Comparison of ENCODE assay signal across 8 cellular contexts in the genomic region with DNA sequence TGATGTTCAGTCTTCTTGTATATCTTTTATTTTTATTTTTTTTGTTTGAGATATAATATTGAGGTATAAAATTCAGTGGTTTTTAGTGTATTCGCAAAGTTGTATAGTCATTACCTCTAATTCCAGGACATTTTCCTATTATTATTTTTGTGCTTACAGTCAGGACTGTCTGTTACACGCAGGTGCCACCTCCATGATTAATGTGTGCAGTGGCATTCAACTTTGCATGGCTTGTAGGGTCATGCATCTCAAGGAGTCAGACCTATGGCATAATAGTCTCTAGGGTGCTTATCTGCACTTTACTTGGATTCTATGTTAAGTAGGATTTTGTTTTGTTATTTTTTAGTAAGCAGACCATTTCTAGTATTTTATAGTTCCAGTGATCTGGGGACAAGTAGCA. TPM values are rescaled to one million over a fixed set of nuclear protein-coding genes. Genes with fewer than 3 reads are reported as not detected.
DNase-seq lines count a peak whose midpoint lies in the region; ATAC-seq and TF ChIP-seq lines count a peak whose summit lies in the region.

No MANE protein-coding gene starts in this region.

- no peak overlapping the region for H2BK120ac ChIP-seq in mesendoderm (ENCODE audit: low read depth, low read length)

- no peak overlapping the region for H2AK5ac ChIP-seq in mesendoderm (ENCODE audit: low read length)

- H3K79me2 ChIP-seq in mesendoderm (ENCODE audit: control insufficient read depth, insufficient read depth, low read length) = peaks cover 9% of the 10 kb centered on the region

- in situ Hi-C loops in brain microvascular endothelial cell (cut with HindIII; ENCODE audit: low pct_ligation_motif_present, low sequenced_read_pairs) = no loop called here

- H3K27ac ChIP-seq in right atrium auricular region (peak overlapping the region in 1 of 2 donors; percentile 93), brain microvascular endothelial cell (no peak overlapping the region), mesendoderm (ENCODE audit: low read depth, low read length) (no peak overlapping the region), aorta (ENCODE audit: low read depth in 1 of 2, low read length in 2 of 2) (no peak overlapping the region)

- H2BK5ac ChIP-seq in mesendoderm (ENCODE audit: low read length) = no peak overlapping the region

- H3K9me3 ChIP-seq in right atrium auricular region = no peaks in the 10 kb centered on the region
- no peaks in the 10 kb centered on the region for H3K9me3 ChIP-seq in aorta (ENCODE audit: control insufficient read depth, low read length)

- H3K56ac ChIP-seq in mesendoderm (ENCODE audit: low read length) = no peak overlapping the region

- H3K9ac ChIP-seq in mesendoderm (ENCODE audit: low read length) = peak overlapping the region; percentile 71

- no peak overlapping the region for H2BK15ac ChIP-seq in mesendoderm (replicated peaks; ENCODE audit: low read depth)

- H3K4ac ChIP-seq in mesendoderm (ENCODE audit: low read depth, low read length) = no peak overlapping the region

- no peak overlapping the region for H4K8ac ChIP-seq in mesendoderm (ENCODE audit: low read depth, low read length)

- intact Hi-C loops in left cardiac atrium (cut with DNase I) = no loop called here
- intact Hi-C loops in aorta (cut with DNase I) = no loop called here

- H3K36me3 ChIP-seq in right atrium auricular region = peaks cover 34% of the 10 kb centered on the region
- H3K36me3 ChIP-seq in brain microvascular endothelial cell (replicated peaks) = peaks cover 8% of the 10 kb centered on the region
- no peaks in the 10 kb centered on the region for H3K36me3 ChIP-seq in mesendoderm (ENCODE audit: control insufficient read depth, insufficient read depth, low read length)
- H3K36me3 ChIP-seq in aorta (ENCODE audit: control insufficient read depth in 1 of 2, insufficient read depth in 2 of 2, low read length in 1 of 2) = no peaks in the 10 kb centered on the region

- peak overlapping the region; percentile 82 for H3K4me2 ChIP-seq in mesendoderm (ENCODE audit: low read length)

- no peak overlapping the region for H3K18ac ChIP-seq in mesendoderm (ENCODE audit: low read length)

- H3K4me1 ChIP-seq in right atrium auricular region = peaks cover 0 to 14% of the 10 kb centered on the region in 2 donors
- peaks cover 2% of the 10 kb centered on the region for H3K4me1 ChIP-seq in mesendoderm (ENCODE audit: control insufficient read depth, low read depth, low read length)
- H3K4me1 ChIP-seq in aorta (ENCODE audit: control insufficient read depth in 1 of 2, insufficient read depth in 2 of 2, low read length in 2 of 2) = peaks cover 0 to 2% of the 10 kb centered on the region in 2 donors

- H4K5ac ChIP-seq in mesendoderm (ENCODE audit: low read length) = no peak overlapping the region

- no peaks in the 10 kb centered on the region for H3K27me3 ChIP-seq in right atrium auricular region
- no peaks in the 10 kb centered on the region for H3K27me3 ChIP-seq in brain microvascular endothelial cell (replicated peaks)
- no peaks in the 10 kb centered on the region for H3K27me3 ChIP-seq in mesendoderm (ENCODE audit: insufficient read depth, low read length, poor library complexity)
- no peaks in the 10 kb centered on the region for H3K27me3 ChIP-seq in aorta (ENCODE audit: control insufficient read depth in 1 of 2, insufficient read depth in 2 of 2, low read length in 1 of 2)

- peaks cover 2% of the 10 kb centered on the region for H3K79me1 ChIP-seq in mesendoderm (ENCODE audit: low read length)

- no CpG with 5 or more reads among the region's 2 CpGs for WGBS in mesendoderm (ENCODE audit: extremely low coverage, insufficient coverage, low lambda C conversion rate)
- WGBS in aorta, 2 donors = 34 to 39% methylated on average over 2 of the region's 2 CpGs

- TF ChIP-seq CTCF in right atrium auricular region (IDR thresholded peaks at IDR 0.05) = no peak
- no peak for TF ChIP-seq CTCF in brain microvascular endothelial cell (IDR thresholded peaks at IDR 0.05; ENCODE audit: low read depth, low read length, missing control alignments)

- ATAC-seq in left cardiac atrium (no peak), aorta (ENCODE audit: low FRiP score) (no peak), GM21381 (IDR thresholded peaks at IDR 0.05; ENCODE audit: unreplicated experiment) (no peak), HG02610 (IDR thresholded peaks at IDR 0.05; ENCODE audit: unreplicated experiment) (no peak)

- DNase-seq in right atrium auricular region (ENCODE audit: low spot score) (no peak), left cardiac atrium (no peak), brain microvascular endothelial cell (no peak), mesendoderm (no peak), aorta (no peak), pons (ENCODE audit: low spot score) (no peak)

- H3K4me3 ChIP-seq in right atrium auricular region = peak overlapping the region; percentile 65 to 77
- peak overlapping the region; percentile 94 for H3K4me3 ChIP-seq in brain microvascular endothelial cell (ENCODE audit: low read depth, low read length)
- H3K4me3 ChIP-seq in mesendoderm (ENCODE audit: low read length) = peak overlapping the region; percentile 58
- H3K4me3 ChIP-seq in aorta (ENCODE audit: low read length in 2 of 2) = peak overlapping the region; percentile 84 to 90

- H3K23ac ChIP-seq in mesendoderm (ENCODE audit: low read length) = no peak overlapping the region

RNA-seq across cellular contexts. Expression of gene CTR9, which starts 1.0 kb away (rescaled TPM):
- total RNA-seq in right atrium auricular region (10 to 100 TPM; 17.0 to 18.6 TPM), left cardiac atrium (10 to 100 TPM; 22.5 to 24.5 TPM), aorta (10 to 100 TPM; 29.7 to 32.2 TPM)
- 26.4 TPM for polyA plus RNA-seq in mesendoderm (2013, experiment 1 of 2)
- 26.8 TPM for polyA plus RNA-seq in mesendoderm (2013, experiment 2 of 2)
- 10 to 100 TPM; 10.8 to 12.6 TPM for polyA plus RNA-seq in aorta

RNA-seq across cellular contexts. Expression of gene EIF4G2, which starts 56.7 kb away (rescaled TPM):
- total RNA-seq in right atrium auricular region (100 to 1,000 TPM; 496 to 508 TPM), left cardiac atrium (100 to 1,000 TPM; 665 to 793 TPM), aorta (100 to 1,000 TPM; 615 to 752 TPM)
- polyA plus RNA-seq in mesendoderm (2013, experiment 1 of 2) = 1,021 TPM
- polyA plus RNA-seq in mesendoderm (2013, experiment 2 of 2) = 1,034 TPM
- 100 to 1,000 TPM; 265 to 269 TPM for polyA plus RNA-seq in aorta

RNA-seq across cellular contexts. Expression of gene IRAG1, which starts 58.5 kb away (rescaled TPM):
- total RNA-seq in right atrium auricular region (10 to 100 TPM in 1 of 2 donors, 1 to 10 TPM in 1; 4.6 to 10.9 TPM), left cardiac atrium (10 to 100 TPM in 1 of 2 donors, 1 to 10 TPM in 1; 9.7 to 15.6 TPM), aorta (100 to 1,000 TPM; 189 to 518 TPM)
- 0.79 TPM for polyA plus RNA-seq in mesendoderm (2013, experiment 1 of 2)
- polyA plus RNA-seq in mesendoderm (2013, experiment 2 of 2) = 0.80 TPM
- 100 to 1,000 TPM in 1 of 2 donors, 10 to 100 TPM in 1; 92.3 to 135 TPM for polyA plus RNA-seq in aorta

Comparison
In these comparisons a context has a peak if more than half of its experiments do, and no peak if none do; other contexts are left out.
1. RNA of gene IRAG1, which starts 58.5 kb away (total RNA-seq): 189 to 518 TPM in aorta; 9.7 to 15.6 TPM in left cardiac atrium and 4.6 to 10.9 TPM in right atrium auricular region; every median in the first group is over 10 times any median in the second.
2. Peak in every context shown above with its lines, with median percentiles within 50 percentile points of each other: H3K4me3 ChIP-seq.